Comparison of ENCODE assay signal across 24 cellular contexts in genomic region chr3:66363133-66363532, GRCh38.
DNase-seq lines count a peak whose midpoint lies in the region; ATAC-seq and TF ChIP-seq lines count a peak whose summit lies in the region.
"Had no signal": no experiment of that assay in that cellular context is flagged by ENCODE, and none has a peak within 500 bp of the region (broad histone marks: within the 10 kb centered on the region; RNA-seq: fewer than 3 reads in every experiment).

No MANE protein-coding gene starts in this region.

- no peak overlapping the region for H3K23ac ChIP-seq in trophoblast cell (ENCODE audit: low read length)

- peak overlapping the region; percentile 78 for H3K27ac ChIP-seq in right cardiac atrium (ENCODE audit: low read length)
- no peak overlapping the region for H3K27ac ChIP-seq in trophoblast cell (ENCODE audit: low read depth, low read length)
- no peak overlapping the region for H3K27ac ChIP-seq in ovary
- no peak overlapping the region for H3K27ac ChIP-seq in OCI-LY7 (ENCODE audit: low read depth, low read length, poor library complexity, severe bottlenecking)
- H3K27ac ChIP-seq: stomach had no signal

- H3K4me1 ChIP-seq in right cardiac atrium (ENCODE audit: control insufficient read depth, insufficient read depth, low read length) (peaks cover 3% of the 10 kb centered on the region), trophoblast cell (ENCODE audit: control insufficient read depth in 1 of 2, insufficient read depth in 2 of 2, low read length in 2 of 2) (peaks cover 0 to 3% of the 10 kb centered on the region in 2 experiments), ovary (ENCODE audit: insufficient read depth) (no peaks in the 10 kb centered on the region), OCI-LY7 (ENCODE audit: insufficient read depth, low read length, poor library complexity, severe bottlenecking) (no peaks in the 10 kb centered on the region)
- H3K4me1 ChIP-seq: stomach had no signal

- no peaks in the 10 kb centered on the region for H3K9me3 ChIP-seq in T-helper 17 cell (ENCODE audit: control insufficient read depth, low read length, poor library complexity, severe bottlenecking)
- no peaks in the 10 kb centered on the region for H3K9me3 ChIP-seq in right cardiac atrium (ENCODE audit: control insufficient read depth, low read length)
- no peaks in the 10 kb centered on the region for H3K9me3 ChIP-seq in trophoblast cell (ENCODE audit: insufficient read depth, low read depth, low read length)
- no peaks in the 10 kb centered on the region for H3K9me3 ChIP-seq in ovary
- H3K9me3 ChIP-seq in OCI-LY7 (ENCODE audit: low read length), result no peaks in the 10 kb centered on the region
- H3K9me3 ChIP-seq: sigmoid colon, stomach, tibial artery had no signal

- H2BK12ac ChIP-seq in trophoblast cell (ENCODE audit: low read length), result no peak overlapping the region

- no peaks in the 10 kb centered on the region for H4K20me1 ChIP-seq in OCI-LY7 (ENCODE audit: insufficient read depth, low read length)

- no peak for TF ChIP-seq EP300 in ovary (IDR thresholded peaks at IDR 0.05)

- no peaks in the 10 kb centered on the region for H3K36me3 ChIP-seq in trophoblast cell (ENCODE audit: control insufficient read depth in 1 of 2, insufficient read depth in 2 of 2, low read length in 2 of 2)
- no peaks in the 10 kb centered on the region for H3K36me3 ChIP-seq in ovary
- H3K36me3 ChIP-seq in OCI-LY7 (ENCODE audit: insufficient read depth, low read length), result no peaks in the 10 kb centered on the region
- H3K36me3 ChIP-seq: sigmoid colon, stomach, tibial artery had no signal

- DNase-seq in LHCN-M2 (ENCODE audit: low read depth) (peak; percentile 18), T-helper 17 cell (no peak), right cardiac atrium (no peak), trophoblast cell (peak; percentile 76 to 78), ovary (no peak), middle frontal gyrus (ENCODE audit: extremely low spot score, low spot score) (no peak), OCI-LY7 (ENCODE audit: low spot score) (no peak)
- DNase-seq: activated gamma-delta T cell treated with Interleukin-2 at 50 U/mL for 16 hours; activated T-cell treated with anti-CD3 and anti-CD28 coated beads, Interleukin-2, amount 50 U/mL, for 24 hours; naive B cell; NCI-H1105 treated with DMSO at 0.1 percent for 48 hours; NCI-H2029 treated with DMSO at 0.1 percent for 48 hours; NCI-H2227 treated with DMSO at 0.1 percent for 48 hours; NCI-H748 treated with DMSO at 0.1 percent for 48 hours; SIG-M5; sigmoid colon; stimulated activated CD4-positive, alpha-beta T cell treated with anti-CD3 and anti-CD28 coated beads, Interleukin-15, amount 100 ng/mL, for 24 hours; stomach; T-helper 1 cell; tibial artery had no signal

- BruUV-seq in OCI-LY7 (replicated peaks; lab: Mats Ljungman, UMichigan), result no TSS peak

- 83% methylated on average over 5 of the region's 5 CpGs for whole genome bisulfite sequencing in right cardiac atrium
- WGBS in trophoblast cell (ENCODE audit: extremely low coverage, insufficient coverage, insufficient read length), result no CpG with 5 or more reads among the region's 5 CpGs
- 88 to 93% (median 89%) methylated on average over 5 of the region's 5 CpGs for WGBS in ovary, 3 donors

- peaks cover under 1% of the 10 kb centered on the region for H3K36me3 Mint-ChIP-seq in T-helper 17 cell (ENCODE audit: low read depth)

- POLR2A ChIA-PET in OCI-LY7 (lab: Charles Lee), result interaction anchor here (0.9 kb wide), 1 partner anchor 12 kb away, joined by 3 read pairs; no protein-coding TSS in a partner anchor

- H3K4ac ChIP-seq in trophoblast cell (ENCODE audit: low read depth, low read length), result no peak overlapping the region

- CTCF ChIA-PET in OCI-LY7 (lab: Charles Lee; ENCODE audit: unreplicated experiment), result no interaction called here

- no peak overlapping the region for H2BK120ac ChIP-seq in trophoblast cell (ENCODE audit: insufficient read depth, low read length, poor library complexity)

- H2AFZ ChIP-seq in trophoblast cell (ENCODE audit: insufficient read depth, low read length, poor library complexity), result no peak overlapping the region
- no peak overlapping the region for H2AFZ ChIP-seq in OCI-LY7 (ENCODE audit: low read length)

- no peak for TF ChIP-seq POLR2A in ovary (IDR thresholded peaks at IDR 0.05)

- no peak overlapping the region for H4K8ac ChIP-seq in trophoblast cell (ENCODE audit: low read depth, low read length)

- H3K18ac ChIP-seq in trophoblast cell (ENCODE audit: low read length), result no peak overlapping the region

- no peak overlapping the region for H3K14ac ChIP-seq in trophoblast cell (ENCODE audit: low read length)

- no peaks in the 10 kb centered on the region for H3K79me1 ChIP-seq in trophoblast cell (ENCODE audit: low read length)

- H3K79me2 ChIP-seq in trophoblast cell (ENCODE audit: control insufficient read depth, insufficient read depth, low read length, poor library complexity), result no peaks in the 10 kb centered on the region
- no peaks in the 10 kb centered on the region for H3K79me2 ChIP-seq in OCI-LY7 (ENCODE audit: insufficient read depth, low read depth, low read length)

- no peak overlapping the region for H3K9ac ChIP-seq in trophoblast cell (ENCODE audit: low read length)

- no peak overlapping the region for H4K91ac ChIP-seq in trophoblast cell (ENCODE audit: low read depth, low read length)

- H3K4me2 ChIP-seq in trophoblast cell (ENCODE audit: low read length) (no peak overlapping the region), OCI-LY7 (ENCODE audit: low read length) (no peak overlapping the region)

- H3K27me3 ChIP-seq in right cardiac atrium (ENCODE audit: control insufficient read depth, insufficient read depth), result no peaks in the 10 kb centered on the region
- no peaks in the 10 kb centered on the region for H3K27me3 ChIP-seq in trophoblast cell (ENCODE audit: insufficient read depth, low read length)
- no peaks in the 10 kb centered on the region for H3K27me3 ChIP-seq in ovary
- H3K27me3 ChIP-seq: sigmoid colon, stomach, tibial artery had no signal

- H3K9me2 ChIP-seq in OCI-LY7 (ENCODE audit: insufficient read depth, low read length), result no peaks in the 10 kb centered on the region

- H3K27me3 Mint-ChIP-seq in T-helper 17 cell, result no peaks in the 10 kb centered on the region
- H3K27me3 Mint-ChIP-seq: activated T-cell treated with anti-CD3 and anti-CD28 coated beads, Interleukin-2, amount 50 U/mL, for 24 hours; IgD-negative memory B cell; naive B cell had no signal

- no peak overlapping the region for H2BK5ac ChIP-seq in trophoblast cell (ENCODE audit: low read depth, low read length, poor library complexity)

- H3K4me3 Mint-ChIP-seq in T-helper 17 cell, result no peak overlapping the region
- H3K4me3 Mint-ChIP-seq: activated T-cell treated with anti-CD3 and anti-CD28 coated beads, Interleukin-2, amount 50 U/mL, for 24 hours; IgD-negative memory B cell; naive B cell had no signal

- TF ChIP-seq CTCF in ovary (IDR thresholded peaks at IDR 0.05), result no peak
- no peak for TF ChIP-seq CTCF in OCI-LY7 (conservative IDR thresholded peaks at IDR 0.05; ENCODE audit: low read length)

- peaks cover 2% of the 10 kb centered on the region for H3K4me1 Mint-ChIP-seq in T-helper 17 cell
- H3K4me1 Mint-ChIP-seq: IgD-negative memory B cell had no signal

- intact Hi-C loops in right cardiac atrium (cut with DNase I) (no loop called here), ovary (cut with DNase I) (no loop called here), OCI-LY7 (cut with micrococcal nuclease; ENCODE audit: unreplicated experiment) (no loop called here)

- no peak overlapping the region for H2AK5ac ChIP-seq in trophoblast cell (ENCODE audit: low read length)

- H3K4me3 ChIP-seq in right cardiac atrium (ENCODE audit: low read length) (no peak overlapping the region), trophoblast cell (ENCODE audit: low read depth, low read length) (no peak overlapping the region), ovary (no peak overlapping the region), OCI-LY7 (ENCODE audit: low read depth, low read length, poor library complexity, severe bottlenecking) (no peak overlapping the region)
- H3K4me3 ChIP-seq: GM12878, sigmoid colon, stomach, tibial artery had no signal

- H4K12ac ChIP-seq in trophoblast cell (ENCODE audit: low read depth, low read length), result no peak overlapping the region

- no peak for ATAC-seq in T-helper 17 cell
- ATAC-seq in right cardiac atrium, result peak in 1 of 2 donors; percentile 17
- ATAC-seq in HG03521 (IDR thresholded peaks at IDR 0.05; ENCODE audit: unreplicated experiment), result no peak
- ATAC-seq: GM12878, HCT116 had no signal

- peak overlapping the region; percentile 80 for H3K27ac Mint-ChIP-seq in T-helper 17 cell
- H3K27ac Mint-ChIP-seq: activated T-cell treated with anti-CD3 and anti-CD28 coated beads, Interleukin-2, amount 50 U/mL, for 24 hours; IgD-negative memory B cell had no signal

Comparison
In these comparisons a context has a peak if more than half of its experiments do, and no peak if none do; other contexts are left out.
1. DNase-seq: peak in LHCN-M2 (single experiment) and trophoblast cell (2 of 2); none in T-helper 17 cell (0 of 3), right cardiac atrium (0 of 3), ovary (0 of 5), middle frontal gyrus (single experiment) and OCI-LY7 (single experiment).